In genomic region chr6:115551510-115551909, GRCh38 we compare ENCODE assay signal across 17 cellular contexts.
DNase-seq lines count a peak whose midpoint lies in the region; ATAC-seq lines count a peak whose summit lies in the region.
"Had no signal": no experiment of that assay in that cellular context is flagged by ENCODE, and none has a peak within 500 bp of the region (broad histone marks: within the 10 kb centered on the region; RNA-seq: fewer than 3 reads in every experiment).

No MANE protein-coding gene starts in this region.

- intact Hi-C loops in head of caudate nucleus (cut with DNase I): no loop called here

- DNase-seq in NCI-H2227 (lab: John Stamatoyannopoulos, UW; ENCODE audit: unreplicated experiment): peak; percentile 6
- no peak for DNase-seq in NCI-H2227 treated with DMSO at 0.1 percent for 48 hours (lab: John Stamatoyannopoulos, UW)
- peak; percentile 76 for DNase-seq in NCI-H2171 treated with DMSO at 0.1 percent for 48 hours (lab: John Stamatoyannopoulos, UW)
- peak in 36 of 42 donors; percentile 5 to 66 (median 32) for DNase-seq in head of caudate nucleus
- DNase-seq in superior temporal gyrus (ENCODE audit: extremely low spot score): peak; percentile 78
- DNase-seq: 8988T; activated CD4-positive, alpha-beta T cell treated with anti-CD3 and anti-CD28 coated beads for 4 hours; activated T-cell treated with anti-CD3 and anti-CD28 coated beads, Interleukin-2, amount 50 U/mL, for 4 hours; CD8-positive, alpha-beta T cell; GDM1; naive thymus-derived CD8-positive, alpha-beta T cell; NCI-H526 treated with DMSO at 0.1 percent for 48 hours; stimulated activated CD8-positive, alpha-beta memory T cell treated with anti-CD3 and anti-CD28 coated beads, Interleukin-4, amount 100 ng/mL, for 48 hours; trophoblast cell had no signal

- ATAC-seq in HG03442 (IDR thresholded peaks at IDR 0.05; ENCODE audit: unreplicated experiment): no peak
- ATAC-seq in GM18867 (IDR thresholded peaks at IDR 0.05; ENCODE audit: unreplicated experiment): no peak
- ATAC-seq in HG02588 (IDR thresholded peaks at IDR 0.05; ENCODE audit: unreplicated experiment): no peak
- ATAC-seq: activated T-cell treated with anti-CD3 and anti-CD28 coated beads, Interleukin-2, amount 50 U/mL, for 4 hours; CD8-positive, alpha-beta T cell; naive thymus-derived CD8-positive, alpha-beta T cell had no signal
